In genomic region chr7:142353147-142354058, GRCh38 we compare ENCODE assay signal across 18 cellular contexts.
DNase-seq lines count a peak whose midpoint lies in the region; ATAC-seq and TF ChIP-seq lines count a peak whose summit lies in the region.
"Had no signal": no experiment of that assay in that cellular context is flagged by ENCODE, and none has a peak within 500 bp of the region (broad histone marks: within the 10 kb centered on the region; RNA-seq: fewer than 3 reads in every experiment).

No MANE protein-coding gene starts in this region.

- no peaks in the 10 kb centered on the region for H3K27me3 Mint-ChIP-seq in activated naive CD4-positive, alpha-beta T cell treated with anti-CD3 and anti-CD28 coated beads for 36 hours (ENCODE audit: low read depth)
- peaks cover 12% of the 10 kb centered on the region for H3K27me3 Mint-ChIP-seq in activated T-helper 1 cell treated with anti-CD3 and anti-CD28 coated beads, Interleukin-12 subunit alpha, Interleukin-12 subunit beta, Interleukin-2, Interleukin-4 antibody, amounts not matched to agents 30 ng/mL and 10 ng/mL and 1 ng/mL, durations not matched to agents 14 hours and 24 hours and 36 hours (ENCODE audit: insufficient read depth)
- peaks cover 0 to 17% (median 0%) of the 10 kb centered on the region in 5 donors for H3K27me3 Mint-ChIP-seq in naive thymus-derived CD4-positive, alpha-beta T cell
- peaks cover 14% of the 10 kb centered on the region for H3K27me3 Mint-ChIP-seq in MCF 10A (ENCODE audit: insufficient read depth, unreplicated experiment)

- no peaks in the 10 kb centered on the region for H3K9me3 ChIP-seq in naive thymus-derived CD4-positive, alpha-beta T cell (ENCODE audit: control insufficient read depth in 2 of 3, low read length in 3 of 3)
- H3K9me3 ChIP-seq: thyroid gland had no signal

- peak; percentile 21 for DNase-seq in activated naive CD4-positive, alpha-beta T cell treated with anti-CD3 and anti-CD28 coated beads for 36 hours
- DNase-seq in activated naive CD4-positive, alpha-beta T cell (lab: John Stamatoyannopoulos, UW) = no peak
- DNase-seq in Jurkat, Clone E6-1 (ENCODE audit: low read depth, low spot score) = peak; percentile 81
- DNase-seq in activated T-helper 1 cell treated with anti-CD3 and anti-CD28 coated beads, Interleukin-12 subunit alpha, Interleukin-12 subunit beta, Interleukin-2, Interleukin-4 antibody, amounts not matched to agents 30 ng/mL and 10 ng/mL and 1 ng/mL, durations not matched to agents 14 hours and 24 hours and 36 hours (ENCODE audit: low spot score) = no peak
- peak in 1 of 9 donors; percentile 27 for DNase-seq in naive thymus-derived CD4-positive, alpha-beta T cell
- DNase-seq in MCF 10A (ENCODE audit: unreplicated experiment) = no peak
- DNase-seq: cortex of kidney, GF-D8, HCEC 1CT, mammary epithelial cell, NCI-H526 treated with DMSO at 0.1 percent for 48 hours, nucleus accumbens, small intestine, thyroid gland had no signal

- TF ChIP-seq CTCF in MCF 10A (IDR thresholded peaks at IDR 0.05; ENCODE audit: unreplicated experiment) = no peak

- CTCF ChIA-PET in activated naive CD4-positive, alpha-beta T cell treated with anti-CD3 and anti-CD28 coated beads for 36 hours (lab: Charles Lee) = interaction anchor here (0.6 to 2.5 kb wide), 12 partner anchors 9 to 377 kb away, joined by 3 to 11 read pairs (median 4); no protein-coding TSS in a partner anchor
- CTCF ChIA-PET in naive thymus-derived CD4-positive, alpha-beta T cell (lab: Charles Lee) = interaction anchor here (0.7 to 2.3 kb wide), 4 partner anchors 9 to 145 kb away, joined by 3 to 5 read pairs (median 4); no protein-coding TSS in a partner anchor
- CTCF ChIA-PET in MCF 10A (lab: Yijun Ruan, JAX) = interaction anchor here (1.2 to 17.5 kb wide), 3 partner anchors 31 to 377 kb away, joined by 3 to 160 read pairs (median 5); no protein-coding TSS in a partner anchor

- peak; percentile 23 for ATAC-seq in naive thymus-derived CD4-positive, alpha-beta T cell
- no peak for ATAC-seq in HG02571 (IDR thresholded peaks at IDR 0.05; ENCODE audit: unreplicated experiment)
- no peak for ATAC-seq in GM21717 (IDR thresholded peaks at IDR 0.05; ENCODE audit: unreplicated experiment)
- ATAC-seq: stimulated activated memory B cell treated with anti-CD40 and anti-IgM and Interleukin-4, amounts not matched to agents 10 μg/mL and 1 μg/mL and 100 μg/mL, for 72 hours had no signal

- H3K27ac Mint-ChIP-seq in activated naive CD4-positive, alpha-beta T cell treated with anti-CD3 and anti-CD28 coated beads for 36 hours = peak overlapping the region; percentile 73
- H3K27ac Mint-ChIP-seq in activated T-helper 1 cell treated with anti-CD3 and anti-CD28 coated beads, Interleukin-12 subunit alpha, Interleukin-12 subunit beta, Interleukin-2, Interleukin-4 antibody, amounts not matched to agents 30 ng/mL and 10 ng/mL and 1 ng/mL, durations not matched to agents 14 hours and 24 hours and 36 hours = peak overlapping the region; percentile 36
- peak overlapping the region; percentile 13 to 90 (median 82) for H3K27ac Mint-ChIP-seq in naive thymus-derived CD4-positive, alpha-beta T cell
- no peak overlapping the region for H3K27ac Mint-ChIP-seq in MCF 10A (ENCODE audit: low read depth, unreplicated experiment)
- H3K27ac Mint-ChIP-seq: stimulated activated memory B cell treated with anti-CD40 and anti-IgM and Interleukin-4, amounts not matched to agents 10 μg/mL and 1 μg/mL and 100 μg/mL, for 72 hours had no signal

- no peaks in the 10 kb centered on the region for H3K9me3 Mint-ChIP-seq in activated naive CD4-positive, alpha-beta T cell treated with anti-CD3 and anti-CD28 coated beads for 36 hours
- no peaks in the 10 kb centered on the region for H3K9me3 Mint-ChIP-seq in activated T-helper 1 cell treated with anti-CD3 and anti-CD28 coated beads, Interleukin-12 subunit alpha, Interleukin-12 subunit beta, Interleukin-2, Interleukin-4 antibody, amounts not matched to agents 30 ng/mL and 10 ng/mL and 1 ng/mL, durations not matched to agents 14 hours and 24 hours and 36 hours
- H3K9me3 Mint-ChIP-seq in naive thymus-derived CD4-positive, alpha-beta T cell = no peaks in the 10 kb centered on the region
- no peaks in the 10 kb centered on the region for H3K9me3 Mint-ChIP-seq in MCF 10A (ENCODE audit: unreplicated experiment)
- H3K9me3 Mint-ChIP-seq: stimulated activated memory B cell treated with anti-CD40 and anti-IgM and Interleukin-4, amounts not matched to agents 10 μg/mL and 1 μg/mL and 100 μg/mL, for 72 hours had no signal

- H3K27me3 ChIP-seq in naive thymus-derived CD4-positive, alpha-beta T cell (ENCODE audit: control insufficient read depth in 2 of 2, insufficient read depth in 2 of 2, low read length in 2 of 2) = no peaks in the 10 kb centered on the region
- H3K27me3 ChIP-seq: thyroid gland had no signal

- H3K36me3 Mint-ChIP-seq in activated naive CD4-positive, alpha-beta T cell treated with anti-CD3 and anti-CD28 coated beads for 36 hours (ENCODE audit: low read depth) = no peaks in the 10 kb centered on the region
- H3K36me3 Mint-ChIP-seq in activated T-helper 1 cell treated with anti-CD3 and anti-CD28 coated beads, Interleukin-12 subunit alpha, Interleukin-12 subunit beta, Interleukin-2, Interleukin-4 antibody, amounts not matched to agents 30 ng/mL and 10 ng/mL and 1 ng/mL, durations not matched to agents 14 hours and 24 hours and 36 hours (ENCODE audit: low read depth) = no peaks in the 10 kb centered on the region
- peaks cover 0 to 1% (median 0%) of the 10 kb centered on the region in 5 donors for H3K36me3 Mint-ChIP-seq in naive thymus-derived CD4-positive, alpha-beta T cell
- H3K36me3 Mint-ChIP-seq in MCF 10A (ENCODE audit: insufficient read depth, unreplicated experiment) = no peaks in the 10 kb centered on the region
- H3K36me3 Mint-ChIP-seq: stimulated activated memory B cell treated with anti-CD40 and anti-IgM and Interleukin-4, amounts not matched to agents 10 μg/mL and 1 μg/mL and 100 μg/mL, for 72 hours had no signal

- no peaks in the 10 kb centered on the region for H3K36me3 ChIP-seq in naive thymus-derived CD4-positive, alpha-beta T cell (ENCODE audit: control insufficient read depth in 2 of 3, insufficient read depth in 3 of 3, low read length in 3 of 3)
- H3K36me3 ChIP-seq: thyroid gland had no signal

- peak overlapping the region; percentile 74 for H3K4me3 Mint-ChIP-seq in activated naive CD4-positive, alpha-beta T cell treated with anti-CD3 and anti-CD28 coated beads for 36 hours
- no peak overlapping the region for H3K4me3 Mint-ChIP-seq in activated T-helper 1 cell treated with anti-CD3 and anti-CD28 coated beads, Interleukin-12 subunit alpha, Interleukin-12 subunit beta, Interleukin-2, Interleukin-4 antibody, amounts not matched to agents 30 ng/mL and 10 ng/mL and 1 ng/mL, durations not matched to agents 14 hours and 24 hours and 36 hours
- peak overlapping the region; percentile 48 to 85 (median 74) for H3K4me3 Mint-ChIP-seq in naive thymus-derived CD4-positive, alpha-beta T cell
- H3K4me3 Mint-ChIP-seq in MCF 10A (ENCODE audit: unreplicated experiment) = no peak overlapping the region
- H3K4me3 Mint-ChIP-seq: stimulated activated memory B cell treated with anti-CD40 and anti-IgM and Interleukin-4, amounts not matched to agents 10 μg/mL and 1 μg/mL and 100 μg/mL, for 72 hours had no signal

- H3K4me1 ChIP-seq in naive thymus-derived CD4-positive, alpha-beta T cell (ENCODE audit: control insufficient read depth in 2 of 2, insufficient read depth in 2 of 2, low read length in 2 of 2) = peaks cover 3 to 27% of the 10 kb centered on the region in 2 donors

- intact Hi-C loops in activated naive CD4-positive, alpha-beta T cell treated with anti-CD3 and anti-CD28 coated beads for 36 hours (cut with micrococcal nuclease) = loop anchor here (10.0 kb wide), 1 partner anchor 619 kb away; the partner anchor contains the start of gene SSBP1
- intact Hi-C loops in activated T-helper 1 cell treated with anti-CD3 and anti-CD28 coated beads, Interleukin-12 subunit alpha, Interleukin-12 subunit beta, Interleukin-2, Interleukin-4 antibody, amounts not matched to agents 30 ng/mL and 10 ng/mL and 1 ng/mL, durations not matched to agents 14 hours and 24 hours and 36 hours (cut with micrococcal nuclease) = loop anchor here (10.0 kb wide), 1 partner anchor 861 kb away; no protein-coding TSS in a partner anchor
- intact Hi-C loops in naive thymus-derived CD4-positive, alpha-beta T cell (cut with micrococcal nuclease) = no loop called here
- intact Hi-C loops in MCF 10A (cut with micrococcal nuclease) = no loop called here

- H3K4me1 Mint-ChIP-seq in activated naive CD4-positive, alpha-beta T cell treated with anti-CD3 and anti-CD28 coated beads for 36 hours (ENCODE audit: low read depth) = peaks cover 37% of the 10 kb centered on the region
- peaks cover 22% of the 10 kb centered on the region for H3K4me1 Mint-ChIP-seq in activated T-helper 1 cell treated with anti-CD3 and anti-CD28 coated beads, Interleukin-12 subunit alpha, Interleukin-12 subunit beta, Interleukin-2, Interleukin-4 antibody, amounts not matched to agents 30 ng/mL and 10 ng/mL and 1 ng/mL, durations not matched to agents 14 hours and 24 hours and 36 hours (ENCODE audit: low read depth)
- peaks cover 12 to 61% (median 50%) of the 10 kb centered on the region in 7 donors for H3K4me1 Mint-ChIP-seq in naive thymus-derived CD4-positive, alpha-beta T cell
- H3K4me1 Mint-ChIP-seq in MCF 10A (ENCODE audit: insufficient read depth, unreplicated experiment) = no peaks in the 10 kb centered on the region
- H3K4me1 Mint-ChIP-seq: stimulated activated memory B cell treated with anti-CD40 and anti-IgM and Interleukin-4, amounts not matched to agents 10 μg/mL and 1 μg/mL and 100 μg/mL, for 72 hours had no signal

- H3K27ac ChIP-seq in naive thymus-derived CD4-positive, alpha-beta T cell (ENCODE audit: low read depth, low read length) = peak overlapping the region; percentile 64
- H3K27ac ChIP-seq: thyroid gland had no signal

- no TSS peak for BruUV-seq in MCF 10A (replicated peaks; lab: Mats Ljungman, UMichigan)

- POLR2A ChIA-PET in naive thymus-derived CD4-positive, alpha-beta T cell (lab: Charles Lee) = interaction anchor here (0.6 to 3.2 kb wide), 10 partner anchors 9 to 460 kb away, joined by 3 to 28 read pairs (median 6); no protein-coding TSS in a partner anchor
- POLR2A ChIA-PET in MCF 10A (lab: Yijun Ruan, JAX) = no interaction called here

- H3K4me3 ChIP-seq in Jurkat, Clone E6-1 (ENCODE audit: low read length) = peak overlapping the region; percentile 67
- H3K4me3 ChIP-seq in naive thymus-derived CD4-positive, alpha-beta T cell (ENCODE audit: low read length) = peak overlapping the region; percentile 37
- H3K4me3 ChIP-seq: K562, thyroid gland had no signal

Comparison
In these comparisons a context has a peak if more than half of its experiments do, and no peak if none do; other contexts are left out.
1. DNase-seq: peak in activated naive CD4-positive, alpha-beta T cell treated with anti-CD3 and anti-CD28 coated beads for 36 hours (single experiment) and Jurkat, Clone E6-1 (single experiment); none in activated naive CD4-positive, alpha-beta T cell (0 of 4), activated T-helper 1 cell treated with anti-CD3 and anti-CD28 coated beads, Interleukin-12 subunit alpha, Interleukin-12 subunit beta, Interleukin-2, Interleukin-4 antibody, amounts not matched to agents 30 ng/mL and 10 ng/mL and 1 ng/mL, durations not matched to agents 14 hours and 24 hours and 36 hours (single experiment) and MCF 10A (single experiment).
2. H3K4me3 Mint-ChIP-seq: peak in activated naive CD4-positive, alpha-beta T cell treated with anti-CD3 and anti-CD28 coated beads for 36 hours (single experiment) and naive thymus-derived CD4-positive, alpha-beta T cell (10 of 10); none in activated T-helper 1 cell treated with anti-CD3 and anti-CD28 coated beads, Interleukin-12 subunit alpha, Interleukin-12 subunit beta, Interleukin-2, Interleukin-4 antibody, amounts not matched to agents 30 ng/mL and 10 ng/mL and 1 ng/mL, durations not matched to agents 14 hours and 24 hours and 36 hours (single experiment) and MCF 10A (single experiment).
3. intact Hi-C loops: an anchor here in activated naive CD4-positive, alpha-beta T cell treated with anti-CD3 and anti-CD28 coated beads for 36 hours (10.0 kb wide) and activated T-helper 1 cell treated with anti-CD3 and anti-CD28 coated beads, Interleukin-12 subunit alpha, Interleukin-12 subunit beta, Interleukin-2, Interleukin-4 antibody, amounts not matched to agents 30 ng/mL and 10 ng/mL and 1 ng/mL, durations not matched to agents 14 hours and 24 hours and 36 hours (10.0 kb wide); none called in naive thymus-derived CD4-positive, alpha-beta T cell and MCF 10A.